13 cellular contexts compared by ENCODE assay signal in genomic region chr3:61663728-61664492, GRCh38.
DNase-seq lines count a peak whose midpoint lies in the region; ATAC-seq and TF ChIP-seq lines count a peak whose summit lies in the region.
"Had no signal": no experiment of that assay in that cellular context is flagged by ENCODE, and none has a peak within 500 bp of the region (broad histone marks: within the 10 kb centered on the region; RNA-seq: fewer than 3 reads in every experiment).

No MANE protein-coding gene starts in this region.

- H3K79me2 ChIP-seq in GM23338 (replicated peaks; ENCODE audit: insufficient read depth): peaks cover 100% of the 10 kb centered on the region

- no peak for TF ChIP-seq POLR2A in spleen (IDR thresholded peaks at IDR 0.05)

- H3K9me2 ChIP-seq in GM23338 (ENCODE audit: insufficient read depth): no peaks in the 10 kb centered on the region

- H3K27ac ChIP-seq in GM23338 (ENCODE audit: low read depth) (peak overlapping the region; percentile 69), SJCRH30 (no peak overlapping the region), spleen (no peak overlapping the region)

- H3K9me3 Mint-ChIP-seq in GM23338: no peaks in the 10 kb centered on the region
- H3K9me3 Mint-ChIP-seq in stimulated activated naive B cell treated with anti-CD40 and anti-IgM and Interleukin-4, amounts not matched to agents 10 μg/mL and 1 μg/mL and 100 μg/mL, for 72 hours: peaks cover 0 to 1% of the 10 kb centered on the region in 2 donors
- H3K9me3 Mint-ChIP-seq: activated naive CD4-positive, alpha-beta T cell treated with anti-CD3 and anti-CD28 coated beads for 36 hours; stimulated activated effector memory CD8-positive, alpha-beta T cell treated with anti-CD3 and anti-CD28 coated beads, Interleukin-12 subunit alpha, Interleukin-12 subunit beta, amount 100 ng/mL, for 72 hours had no signal

- H3K4me1 Mint-ChIP-seq in GM23338: peaks cover 54% of the 10 kb centered on the region
- H3K4me1 Mint-ChIP-seq in stimulated activated naive B cell treated with anti-CD40 and anti-IgM and Interleukin-4, amounts not matched to agents 10 μg/mL and 1 μg/mL and 100 μg/mL, for 72 hours: no peaks in the 10 kb centered on the region
- H3K4me1 Mint-ChIP-seq: stimulated activated effector memory CD8-positive, alpha-beta T cell treated with anti-CD3 and anti-CD28 coated beads, Interleukin-12 subunit alpha, Interleukin-12 subunit beta, amount 100 ng/mL, for 72 hours had no signal

- intact Hi-C loops in sciatic nerve (cut with DNase I): no loop called here
- intact Hi-C loops in spleen (cut with DNase I; ENCODE audit: low total_unique reads): no loop called here

- H3K4me1 ChIP-seq in GM23338 (ENCODE audit: insufficient read depth) (peaks cover 66% of the 10 kb centered on the region), SJCRH30 (0 out of 2 replicates have a peak, but pooled peaks cover 4% of the 10 kb centered on the region), spleen (no peaks in the 10 kb centered on the region)

- peaks cover 13% of the 10 kb centered on the region; the same call in 2 of the 3 replicates for H3K36me3 Mint-ChIP-seq in GM23338 (ENCODE audit: low read depth)
- H3K36me3 Mint-ChIP-seq in stimulated activated naive B cell treated with anti-CD40 and anti-IgM and Interleukin-4, amounts not matched to agents 10 μg/mL and 1 μg/mL and 100 μg/mL, for 72 hours: no peaks in the 10 kb centered on the region
- H3K36me3 Mint-ChIP-seq: stimulated activated effector memory CD8-positive, alpha-beta T cell treated with anti-CD3 and anti-CD28 coated beads, Interleukin-12 subunit alpha, Interleukin-12 subunit beta, amount 100 ng/mL, for 72 hours had no signal

- H3K4me2 ChIP-seq in GM23338: peak overlapping the region; percentile 41; the same call in 1 of the 2 replicates

- peak overlapping the region; percentile 54 for H3K27ac Mint-ChIP-seq in GM23338
- H3K27ac Mint-ChIP-seq in stimulated activated naive B cell treated with anti-CD40 and anti-IgM and Interleukin-4, amounts not matched to agents 10 μg/mL and 1 μg/mL and 100 μg/mL, for 72 hours: no peak overlapping the region
- H3K27ac Mint-ChIP-seq: activated naive CD4-positive, alpha-beta T cell treated with anti-CD3 and anti-CD28 coated beads for 36 hours; progenitor cell of endocrine pancreas; stimulated activated effector memory CD8-positive, alpha-beta T cell treated with anti-CD3 and anti-CD28 coated beads, Interleukin-12 subunit alpha, Interleukin-12 subunit beta, amount 100 ng/mL, for 72 hours had no signal

- TF ChIP-seq CTCF in GM23338 (conservative IDR thresholded peaks at IDR 0.05; ENCODE audit: low read depth in 2 of 2): no peak
- TF ChIP-seq CTCF in spleen (IDR thresholded peaks at IDR 0.05 in 8 of 11, conservative IDR thresholded peaks at IDR 0.05 in 3 of 11): no peak

- H3K27me3 ChIP-seq in GM23338 (ENCODE audit: insufficient read depth): no peaks in the 10 kb centered on the region
- H3K27me3 ChIP-seq in SJCRH30: no peaks in the 10 kb centered on the region
- H3K27me3 ChIP-seq in spleen (replicated peaks in 1 of 7): no peaks in the 10 kb centered on the region

- peaks cover 22% of the 10 kb centered on the region for H4K20me1 ChIP-seq in GM23338 (replicated peaks; ENCODE audit: insufficient read depth)

- no peak overlapping the region for H2AFZ ChIP-seq in GM23338

- no peaks in the 10 kb centered on the region; the same call in 1 of the 2 replicates for H3F3A ChIP-seq in GM23338 (replicated peaks; ENCODE audit: low read depth)

- DNase-seq in GM23338 (ENCODE audit: low spot score): peak; percentile 79
- peak; percentile 19 to 24 for DNase-seq in SJCRH30
- peak; percentile 99 for DNase-seq in fibroblast of peridontal ligament (ENCODE audit: extremely low read depth)
- no peak for DNase-seq in sciatic nerve (ENCODE audit: low spot score)
- no peak for DNase-seq in stimulated activated naive B cell treated with anti-CD40 and anti-IgM and Interleukin-4, amounts not matched to agents 10 μg/mL and 1 μg/mL and 100 μg/mL, for 72 hours
- DNase-seq in SHP77 (lab: John Stamatoyannopoulos, UW): no peak
- DNase-seq in spleen: no peak
- DNase-seq: activated naive CD4-positive, alpha-beta T cell treated with anti-CD3 and anti-CD28 coated beads for 36 hours; glutamatergic neuron; NCI-H1436 treated with DMSO at 0.1 percent for 48 hours had no signal

- H3K4me3 Mint-ChIP-seq in GM23338: peak overlapping the region; percentile 7; the same call in 1 of the 3 replicates
- H3K4me3 Mint-ChIP-seq in stimulated activated naive B cell treated with anti-CD40 and anti-IgM and Interleukin-4, amounts not matched to agents 10 μg/mL and 1 μg/mL and 100 μg/mL, for 72 hours: no peak overlapping the region
- H3K4me3 Mint-ChIP-seq: activated naive CD4-positive, alpha-beta T cell treated with anti-CD3 and anti-CD28 coated beads for 36 hours; stimulated activated effector memory CD8-positive, alpha-beta T cell treated with anti-CD3 and anti-CD28 coated beads, Interleukin-12 subunit alpha, Interleukin-12 subunit beta, amount 100 ng/mL, for 72 hours had no signal

- no peaks in the 10 kb centered on the region for H3K9me3 ChIP-seq in SJCRH30 (replicated peaks)
- H3K9me3 ChIP-seq in spleen: peaks cover 0 to 4% (median 0%) of the 10 kb centered on the region in 8 donors

- no peaks in the 10 kb centered on the region for H3K36me3 ChIP-seq in GM23338 (ENCODE audit: insufficient read depth)
- no peaks in the 10 kb centered on the region for H3K36me3 ChIP-seq in SJCRH30
- no peaks in the 10 kb centered on the region for H3K36me3 ChIP-seq in spleen

- peak; percentile 85 for ATAC-seq in GM23338
- ATAC-seq in sciatic nerve: peak; percentile 73
- ATAC-seq in stimulated activated naive B cell treated with anti-CD40 and anti-IgM and Interleukin-4, amounts not matched to agents 10 μg/mL and 1 μg/mL and 100 μg/mL, for 72 hours (replicated peaks): no peak
- ATAC-seq in HG03442 (IDR thresholded peaks at IDR 0.05; ENCODE audit: unreplicated experiment): no peak
- ATAC-seq: stimulated activated effector memory CD8-positive, alpha-beta T cell treated with anti-CD3 and anti-CD28 coated beads, Interleukin-12 subunit alpha, Interleukin-12 subunit beta, amount 100 ng/mL, for 72 hours had no signal

- no peak overlapping the region for H3K4me3 ChIP-seq in GM23338
- no peak overlapping the region for H3K4me3 ChIP-seq in SJCRH30
- H3K4me3 ChIP-seq in spleen: no peak overlapping the region

- H3K27me3 Mint-ChIP-seq in GM23338 (ENCODE audit: insufficient read depth, low read depth, poor library complexity): no peaks in the 10 kb centered on the region
- H3K27me3 Mint-ChIP-seq in stimulated activated naive B cell treated with anti-CD40 and anti-IgM and Interleukin-4, amounts not matched to agents 10 μg/mL and 1 μg/mL and 100 μg/mL, for 72 hours: no peaks in the 10 kb centered on the region
- H3K27me3 Mint-ChIP-seq: progenitor cell of endocrine pancreas had no signal

- 82 to 93% (median 87%) methylated on average over 8 of the region's 8 CpGs for WGBS in spleen, 5 donors

Comparison
In these comparisons a context has a peak if more than half of its experiments do, and no peak if none do; other contexts are left out.
1. ATAC-seq: peak in GM23338 (single experiment) and sciatic nerve (single experiment); none in stimulated activated naive B cell treated with anti-CD40 and anti-IgM and Interleukin-4, amounts not matched to agents 10 μg/mL and 1 μg/mL and 100 μg/mL, for 72 hours (0 of 2) and HG03442 (single experiment).
2. DNase-seq: peak in GM23338 (single experiment), SJCRH30 (2 of 2) and fibroblast of peridontal ligament (single experiment); none in sciatic nerve (single experiment), stimulated activated naive B cell treated with anti-CD40 and anti-IgM and Interleukin-4, amounts not matched to agents 10 μg/mL and 1 μg/mL and 100 μg/mL, for 72 hours (single experiment), SHP77 (0 of 2) and spleen (single experiment).